ENCODE assay signal across 17 cellular contexts in genomic region chr7:81507231-81507630, GRCh38.
DNase-seq lines count a peak whose midpoint lies in the region; ATAC-seq and TF ChIP-seq lines count a peak whose summit lies in the region.
"Had no signal": no experiment of that assay in that cellular context is flagged by ENCODE, and none has a peak within 500 bp of the region (broad histone marks: within the 10 kb centered on the region; RNA-seq: fewer than 3 reads in every experiment).

No MANE protein-coding gene starts in this region.

- H3K27ac ChIP-seq in GM23248, result no peak overlapping the region

- no peaks in the 10 kb centered on the region for H3K9me2 ChIP-seq in GM23248 (ENCODE audit: insufficient read depth)

- in situ Hi-C loops in GM23248 (cut with MboI), result loop anchor here (10.0 to 25.0 kb wide), 3 partner anchors 205 to 518 kb away; no protein-coding TSS in a partner anchor

- no peak for TF ChIP-seq CTCF in fibroblast of mammary gland (conservative IDR thresholded peaks at IDR 0.05; ENCODE audit: control insufficient read depth, insufficient read depth, low read depth, low read length)

- no peaks in the 10 kb centered on the region for H3K27me3 ChIP-seq in GM23248 (replicated peaks; ENCODE audit: insufficient read depth)

- no peak overlapping the region for H3K4me3 ChIP-seq in GM23248
- H3K4me3 ChIP-seq in fibroblast of mammary gland (ENCODE audit: control insufficient read depth, low read depth, low read length), result no peak overlapping the region
- no peak overlapping the region for H3K4me3 ChIP-seq in skeletal muscle cell (ENCODE audit: low read depth, low read length)
- H3K4me3 ChIP-seq: HAP-1 had no signal

- no peak for ATAC-seq in HG03460 (IDR thresholded peaks at IDR 0.05; ENCODE audit: unreplicated experiment)

- no peak overlapping the region for H3K9ac ChIP-seq in GM23248

- DNase-seq in GM23248 (no peak), fibroblast of mammary gland (ENCODE audit: low read depth) (peak; percentile 37), skeletal muscle cell (ENCODE audit: low read depth) (peak; percentile 19), ecto neural progenitor cell (ENCODE audit: low spot score) (no peak), AML-193 (lab: John Stamatoyannopoulos, UW) (no peak)
- DNase-seq: ACHN; C1 segment of cervical spinal cord; Calu3; CD4-positive, alpha-beta memory T cell; COR-L47; DMS53; DMS79 treated with DMSO at 0.1 percent for 48 hours; GF-D8; GOT3; HFFc6 had no signal

- no peaks in the 10 kb centered on the region for H3K36me3 ChIP-seq in GM23248 (ENCODE audit: low read depth)
- H3K36me3 ChIP-seq: HAP-1 had no signal

- H2AFZ ChIP-seq in GM23248, result peak overlapping the region; percentile 43; the same call in 1 of the 2 replicates

- H3K9me3 ChIP-seq in GM23248 (ENCODE audit: low read depth), result no peaks in the 10 kb centered on the region
- H3K9me3 ChIP-seq: HAP-1 had no signal

- H3K4me2 ChIP-seq in GM23248 (ENCODE audit: unreplicated experiment), result no peak overlapping the region

- H3K79me2 ChIP-seq in GM23248 (ENCODE audit: insufficient read depth), result no peaks in the 10 kb centered on the region

- H3K4me1 ChIP-seq in GM23248 (ENCODE audit: insufficient read depth), result no peaks in the 10 kb centered on the region
- H3K4me1 ChIP-seq: HAP-1 had no signal

- 57 to 58% methylated on average over 2 of the region's 2 CpGs for WGBS in GM23248 (ENCODE audit: low coverage in 1 of 2, low lambda C conversion rate in 2 of 2, missing lambda C conversion rate in 2 of 2), 2 experiments

- no peaks in the 10 kb centered on the region for H3F3A ChIP-seq in GM23248 (ENCODE audit: insufficient read depth)

- no peaks in the 10 kb centered on the region for H4K20me1 ChIP-seq in GM23248 (ENCODE audit: insufficient read depth)

Comparison
In these comparisons a context has a peak if more than half of its experiments do, and no peak if none do; other contexts are left out.
1. DNase-seq: peak in fibroblast of mammary gland (single experiment) and skeletal muscle cell (single experiment); none in GM23248 (single experiment), ecto neural progenitor cell (single experiment) and AML-193 (0 of 2).